ENCODE assay signal across 29 cellular contexts in the genomic region with DNA sequence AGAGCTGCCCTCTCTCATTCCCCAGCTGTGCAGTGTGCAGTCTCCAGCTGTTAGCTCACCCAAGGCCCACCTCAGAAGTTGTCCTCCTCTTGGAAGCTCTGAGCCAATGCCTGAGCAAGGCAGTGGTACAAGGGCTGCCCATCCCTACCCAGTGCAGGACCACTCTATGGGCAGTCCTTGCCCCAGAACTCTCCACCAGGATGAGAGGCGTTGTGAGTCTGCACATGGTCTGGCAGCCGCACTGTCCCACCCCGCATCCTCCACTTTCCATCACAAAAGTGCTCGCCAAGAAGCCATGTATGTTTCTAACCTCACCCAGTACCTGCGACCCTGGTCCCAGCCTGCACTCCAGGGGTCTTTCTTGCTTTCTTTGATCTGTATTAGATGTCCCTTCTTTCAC.
"Had no signal": no experiment of that assay in that cellular context is flagged by ENCODE, and none has a peak within 500 bp of the region (broad histone marks: within the 10 kb centered on the region; RNA-seq: fewer than 3 reads in every experiment).

No MANE protein-coding gene starts in this region.

- H3K9me3 Mint-ChIP-seq: activated CD8-positive, alpha-beta T cell treated with anti-CD3 and anti-CD28 coated beads for 36 hours; activated naive CD4-positive, alpha-beta T cell treated with anti-CD3 and anti-CD28 coated beads, Interleukin-2, amount 10 ng/mL, durations not matched to agents 7 days and 5 days had no signal

- H3K4me1 Mint-ChIP-seq: activated naive CD4-positive, alpha-beta T cell treated with anti-CD3 and anti-CD28 coated beads, Interleukin-2, amount 10 ng/mL, durations not matched to agents 7 days and 5 days; activated naive CD8-positive, alpha-beta T cell treated with anti-CD3 and anti-CD28 coated beads for 36 hours had no signal

- H3K4me3 ChIP-seq: MG63, SJCRH30 had no signal

- DNase-seq: activated CD4-positive, alpha-beta T cell treated with anti-CD3 and anti-CD28 coated beads for 4 hours; activated CD8-positive, alpha-beta memory T cell treated with anti-CD3 and anti-CD28 coated beads, Interleukin-2, amount 50 U/mL, for 48 hours; activated CD8-positive, alpha-beta T cell treated with anti-CD3 and anti-CD28 coated beads for 36 hours; activated gamma-delta T cell treated with Interleukin-2 at 50 U/mL for 16 hours; activated naive CD4-positive, alpha-beta T cell treated with anti-CD3 and anti-CD28 coated beads, Interleukin-2, amount 10 ng/mL, durations not matched to agents 7 days and 5 days; activated naive CD8-positive, alpha-beta T cell treated with anti-CD3 and anti-CD28 coated beads for 36 hours; activated T-cell treated with anti-CD3 and anti-CD28 coated beads, Interleukin-2, amount 50 U/mL, for 1 hour; brain microvascular endothelial cell; central memory CD4-positive, alpha-beta T cell; KG1; MG63; MV-4-11; NCI-H1092 treated with DMSO at 0.1 percent for 48 hours; NCI-H1417 treated with DMSO at 0.1 percent for 48 hours; NCI-H1694; NCI-H2029; NCI-H345; NCI-H510A; NCI-H526 treated with DMSO at 0.1 percent for 48 hours; NK-92 treated with Interleukin-12 subunit alpha and Interleukin-12 subunit beta, amount 100 ng/mL, for 24 hours; OCI-M1; Right ventricle myocardium superior; RPMI8226; SJCRH30; SK-N-SH; T-helper 1 cell had no signal

- H3K27me3 Mint-ChIP-seq: activated naive CD8-positive, alpha-beta T cell treated with anti-CD3 and anti-CD28 coated beads for 36 hours had no signal

- H3K36me3 Mint-ChIP-seq: activated naive CD4-positive, alpha-beta T cell treated with anti-CD3 and anti-CD28 coated beads, Interleukin-2, amount 10 ng/mL, durations not matched to agents 7 days and 5 days; activated naive CD8-positive, alpha-beta T cell treated with anti-CD3 and anti-CD28 coated beads for 36 hours; IgD-negative memory B cell had no signal

- H3K27ac ChIP-seq: brain microvascular endothelial cell, SJCRH30, VCaP had no signal

- H3K9me3 ChIP-seq: SK-N-SH had no signal

- H3K4me3 Mint-ChIP-seq: activated CD8-positive, alpha-beta T cell treated with anti-CD3 and anti-CD28 coated beads for 36 hours; activated naive CD4-positive, alpha-beta T cell treated with anti-CD3 and anti-CD28 coated beads, Interleukin-2, amount 10 ng/mL, durations not matched to agents 7 days and 5 days; activated naive CD8-positive, alpha-beta T cell treated with anti-CD3 and anti-CD28 coated beads for 36 hours; IgD-negative memory B cell had no signal

- H3K36me3 ChIP-seq: brain microvascular endothelial cell, MG63, SJCRH30 had no signal

- ATAC-seq: activated CD8-positive, alpha-beta T cell treated with anti-CD3 and anti-CD28 coated beads for 36 hours; Panc1 had no signal

- H3K27ac Mint-ChIP-seq: activated CD8-positive, alpha-beta T cell treated with anti-CD3 and anti-CD28 coated beads for 36 hours; activated naive CD4-positive, alpha-beta T cell treated with anti-CD3 and anti-CD28 coated beads, Interleukin-2, amount 10 ng/mL, durations not matched to agents 7 days and 5 days; activated naive CD8-positive, alpha-beta T cell treated with anti-CD3 and anti-CD28 coated beads for 36 hours; IgD-negative memory B cell had no signal

- H3K27me3 ChIP-seq: SJCRH30 had no signal
